8 cellular contexts compared by ENCODE assay signal in genomic region chr2:150487537-150488429, GRCh38. TPM values are rescaled to one million over a fixed set of nuclear protein-coding genes. Genes with fewer than 3 reads are reported as not detected.
A peak's percentile ranks its signal among the peaks of the same experiment; 100 is the strongest.
DNase-seq lines count a peak whose midpoint lies in the region; ATAC-seq and TF ChIP-seq lines count a peak whose summit lies in the region.

RND3 (minus strand) TSS chr2:150487667; CDS start chr2:150487417, 250 bp downstream.

- H3K9me3 Mint-ChIP-seq in CD4-positive, alpha-beta T cell, result no peaks in the 10 kb centered on the region
- H3K9me3 Mint-ChIP-seq in activated CD8-positive, alpha-beta memory T cell treated with anti-CD3 and anti-CD28 coated beads, Interleukin-2, amount 10 ng/mL, durations not matched to agents 7 days and 5 days (ENCODE audit: low read depth), result no peaks in the 10 kb centered on the region
- H3K9me3 Mint-ChIP-seq in nephron, result no peaks in the 10 kb centered on the region

- CTCF ChIA-PET in CD4-positive, alpha-beta T cell (lab: Charles Lee), result no interaction called here
- CTCF ChIA-PET in activated CD8-positive, alpha-beta memory T cell treated with anti-CD3 and anti-CD28 coated beads, Interleukin-2, amount 10 ng/mL, durations not matched to agents 7 days and 5 days (lab: Charles Lee), result interaction anchor here (0.9 kb wide), 1 partner anchor 20 kb away, joined by 3 read pairs; no protein-coding TSS in a partner anchor

- H3K4me3 Mint-ChIP-seq in CD4-positive, alpha-beta T cell, result peak within 1 kb of the TSS; percentile 58
- H3K4me3 Mint-ChIP-seq in activated CD8-positive, alpha-beta memory T cell treated with anti-CD3 and anti-CD28 coated beads, Interleukin-2, amount 10 ng/mL, durations not matched to agents 7 days and 5 days, result peak within 1 kb of the TSS; percentile 5
- peak within 1 kb of the TSS; percentile 95 to 98 (median 98) for H3K4me3 Mint-ChIP-seq in nephron

- peaks cover 0 to 26% (median 18%) of the 10 kb centered on the region in 4 donors for H3K4me1 ChIP-seq in tibial artery

- TF ChIP-seq CTCF in CD4-positive, alpha-beta T cell (IDR thresholded peaks at IDR 0.05), result no peak
- TF ChIP-seq CTCF in fibroblast of pulmonary artery (IDR thresholded peaks at IDR 0.05; ENCODE audit: low read length, missing control alignments) (peak; percentile 90), nephron (IDR thresholded peaks at IDR 0.05; ENCODE audit: unreplicated experiment in 3 of 3) (peak; percentile 83 to 85 (median 83)), tibial artery (IDR thresholded peaks at IDR 0.05) (peak; percentile 85 to 94)

- peak in 1 of 10 experiments; percentile 2 for DNase-seq in CD4-positive, alpha-beta T cell
- DNase-seq in NCI-H2227 (lab: John Stamatoyannopoulos, UW; ENCODE audit: unreplicated experiment) (peak; percentile 99), fibroblast of pulmonary artery (ENCODE audit: low read depth) (peak; percentile 99), tibial artery (peak; percentile 99)
- peak; percentile 67 for DNase-seq in activated CD8-positive, alpha-beta memory T cell treated with anti-CD3 and anti-CD28 coated beads, Interleukin-2, amount 10 ng/mL, durations not matched to agents 7 days and 5 days

- H3K27ac Mint-ChIP-seq in CD4-positive, alpha-beta T cell, result no peak within 1 kb of the TSS
- H3K27ac Mint-ChIP-seq in activated CD8-positive, alpha-beta memory T cell treated with anti-CD3 and anti-CD28 coated beads, Interleukin-2, amount 10 ng/mL, durations not matched to agents 7 days and 5 days, result no peak within 1 kb of the TSS
- H3K27ac Mint-ChIP-seq in nephron, result peak within 1 kb of the TSS; percentile 94 to 98 (median 96)

- peaks cover 12% of the 10 kb centered on the region for H3K4me1 Mint-ChIP-seq in CD4-positive, alpha-beta T cell (ENCODE audit: low read depth)
- H3K4me1 Mint-ChIP-seq in activated CD8-positive, alpha-beta memory T cell treated with anti-CD3 and anti-CD28 coated beads, Interleukin-2, amount 10 ng/mL, durations not matched to agents 7 days and 5 days, result peaks cover 9% of the 10 kb centered on the region
- peaks cover 27% of the 10 kb centered on the region for H3K4me1 Mint-ChIP-seq in nephron

- peaks cover 77% of the 10 kb centered on the region for H3K27me3 Mint-ChIP-seq in CD4-positive, alpha-beta T cell
- H3K27me3 Mint-ChIP-seq in activated CD8-positive, alpha-beta memory T cell treated with anti-CD3 and anti-CD28 coated beads, Interleukin-2, amount 10 ng/mL, durations not matched to agents 7 days and 5 days, result peaks cover 50% of the 10 kb centered on the region
- peaks cover 3% of the 10 kb centered on the region for H3K27me3 Mint-ChIP-seq in nephron (ENCODE audit: low read depth)

- H3K4me3 ChIP-seq in fibroblast of pulmonary artery (replicated peaks; ENCODE audit: low read depth, low read length) (peak within 1 kb of the TSS; percentile 86), tibial artery (peak within 1 kb of the TSS; percentile 70 to 82)

- no peak for ATAC-seq in CD4-positive, alpha-beta T cell (ENCODE audit: poor library complexity)
- ATAC-seq in HG03280 (IDR thresholded peaks at IDR 0.05; ENCODE audit: unreplicated experiment), result peak; percentile 67
- peak; percentile 58 for ATAC-seq in activated CD8-positive, alpha-beta memory T cell treated with anti-CD3 and anti-CD28 coated beads, Interleukin-2, amount 10 ng/mL, durations not matched to agents 7 days and 5 days

- H3K27ac ChIP-seq in CD4-positive, alpha-beta T cell (ENCODE audit: low read depth, low read length), result no peak within 1 kb of the TSS
- peak within 1 kb of the TSS; percentile 99 to 100 for H3K27ac ChIP-seq in tibial artery

- H3K36me3 Mint-ChIP-seq in CD4-positive, alpha-beta T cell (ENCODE audit: low read depth), result no peaks in the 10 kb centered on the region
- H3K36me3 Mint-ChIP-seq in activated CD8-positive, alpha-beta memory T cell treated with anti-CD3 and anti-CD28 coated beads, Interleukin-2, amount 10 ng/mL, durations not matched to agents 7 days and 5 days, result no peaks in the 10 kb centered on the region
- H3K36me3 Mint-ChIP-seq in nephron (ENCODE audit: low read depth), result peaks cover 6% of the 10 kb centered on the region

- POLR2A ChIA-PET in CD4-positive, alpha-beta T cell (lab: Charles Lee), result no interaction called here

- H3K9me3 ChIP-seq in CD4-positive, alpha-beta T cell (ENCODE audit: control insufficient read depth, low read length), result no peaks in the 10 kb centered on the region
- no peaks in the 10 kb centered on the region for H3K9me3 ChIP-seq in tibial artery

- peak; percentile 56 for TF ChIP-seq POLR2A in GM19099 (IDR thresholded peaks at IDR 0.05; ENCODE audit: extremely low read depth, insufficient read length, low read depth)

- H3K27me3 ChIP-seq in CD4-positive, alpha-beta T cell (ENCODE audit: control insufficient read depth, insufficient read depth, low read length), result peaks cover 50% of the 10 kb centered on the region
- no peaks in the 10 kb centered on the region for H3K27me3 ChIP-seq in tibial artery

- intact Hi-C loops in CD4-positive, alpha-beta T cell (cut with DNase I, micrococcal nuclease), result no loop called here
- intact Hi-C loops in tibial artery (cut with DNase I; ENCODE audit: low total_unique reads), result loop anchor here (2.0 to 10.0 kb wide), 4 partner anchors 127 to 900 kb away; partner anchors contain the start of gene MMADHC

- H3K36me3 ChIP-seq in tibial artery, result no peaks in the 10 kb centered on the region

RNA-seq across cellular contexts. Expression of gene RND3, which starts in this region (rescaled TPM):
- total RNA-seq in CD4-positive, alpha-beta T cell, result not detected
- total RNA-seq in activated CD8-positive, alpha-beta memory T cell treated with anti-CD3 and anti-CD28 coated beads, Interleukin-2, amount 10 ng/mL, durations not matched to agents 7 days and 5 days, result not detected

Comparison
In these comparisons a context has a peak if more than half of its experiments do, and no peak if none do; other contexts are left out.
1. Peak in DNase-seq and ATAC-seq in activated CD8-positive, alpha-beta memory T cell treated with anti-CD3 and anti-CD28 coated beads, Interleukin-2, amount 10 ng/mL, durations not matched to agents 7 days and 5 days; RNA of the gene not detected or under 1 TPM.
2. H3K27ac Mint-ChIP-seq: peak in nephron (3 of 3); none in CD4-positive, alpha-beta T cell (single experiment) and activated CD8-positive, alpha-beta memory T cell treated with anti-CD3 and anti-CD28 coated beads, Interleukin-2, amount 10 ng/mL, durations not matched to agents 7 days and 5 days (single experiment).
3. H3K4me3 Mint-ChIP-seq: peak in every context shown above with its lines; median percentile 98 in nephron; 58 in CD4-positive, alpha-beta T cell; 5 in activated CD8-positive, alpha-beta memory T cell treated with anti-CD3 and anti-CD28 coated beads, Interleukin-2, amount 10 ng/mL, durations not matched to agents 7 days and 5 days.